8 cellular contexts compared by ENCODE assay signal in genomic region chr2:173149491-173149890, GRCh38.
A peak's percentile ranks its signal among the peaks of the same experiment; 100 is the strongest.
DNase-seq lines count a peak whose midpoint lies in the region; ATAC-seq and TF ChIP-seq lines count a peak whose summit lies in the region.

No MANE protein-coding gene starts in this region.

- DNase-seq in CD8-positive, alpha-beta memory T cell = peak in 4 of 5 donors; percentile 43 to 79 (median 57)
- DNase-seq in GM23248 (no peak), neuronal stem cell (ENCODE audit: low spot score) (no peak), NCI-H510A (lab: John Stamatoyannopoulos, UW) (no peak), MM.1S (no peak)
- DNase-seq in activated CD4-positive, alpha-beta memory T cell treated with anti-CD3 and anti-CD28 coated beads for 36 hours = peak; percentile 82

- H3K27me3 ChIP-seq in CD8-positive, alpha-beta memory T cell (ENCODE audit: insufficient read depth, low read length, poor library complexity, severe bottlenecking) = no peaks in the 10 kb centered on the region
- no peaks in the 10 kb centered on the region for H3K27me3 ChIP-seq in GM23248 (replicated peaks; ENCODE audit: insufficient read depth)
- H3K27me3 ChIP-seq in neuronal stem cell (ENCODE audit: control insufficient read depth in 3 of 3, insufficient read depth in 3 of 3, low read depth in 1 of 3, low read length in 3 of 3) = no peaks in the 10 kb centered on the region
- H3K27me3 ChIP-seq in MM.1S (replicated peaks; ENCODE audit: insufficient read depth, low read length) = no peaks in the 10 kb centered on the region

- ATAC-seq in GM21515 (IDR thresholded peaks at IDR 0.05; ENCODE audit: unreplicated experiment) = no peak
- ATAC-seq in SK-N-SH treated with all-trans-retinoic acid at 6 μM for 48 hours = no peak

- intact Hi-C loops in activated CD4-positive, alpha-beta memory T cell treated with anti-CD3 and anti-CD28 coated beads for 36 hours (cut with micrococcal nuclease) = loop anchor here (1.0 to 5.0 kb wide), 3 partner anchors 47 to 205 kb away; partner anchors contain the start of gene CDCA7

- no peaks in the 10 kb centered on the region for H3K9me3 ChIP-seq in CD8-positive, alpha-beta memory T cell (ENCODE audit: low read length)
- no peaks in the 10 kb centered on the region for H3K9me3 ChIP-seq in GM23248 (ENCODE audit: low read depth)
- no peaks in the 10 kb centered on the region for H3K9me3 ChIP-seq in neuronal stem cell (replicated peaks in 1 of 2; ENCODE audit: control insufficient read depth in 2 of 2, insufficient read depth in 1 of 2, low read depth in 1 of 2, low read length in 2 of 2)
- no peaks in the 10 kb centered on the region for H3K9me3 ChIP-seq in MM.1S (replicated peaks; ENCODE audit: insufficient read depth, low read length)

- WGBS in GM23248 (ENCODE audit: low coverage in 1 of 2, low lambda C conversion rate in 2 of 2, missing lambda C conversion rate in 2 of 2), 2 experiments = 97 to 99% methylated on average over 4 of the region's 4 CpGs
- WGBS in neuronal stem cell (ENCODE audit: extremely low coverage in 2 of 2, insufficient read length in 2 of 2, insufficient replicate concordance in 1 of 2), 2 donors = no CpG with 5 or more reads among the region's 4 CpGs

- no peaks in the 10 kb centered on the region for H3K4me1 ChIP-seq in CD8-positive, alpha-beta memory T cell (ENCODE audit: insufficient read depth, low read length)
- peaks cover 58% of the 10 kb centered on the region for H3K4me1 ChIP-seq in GM23248 (ENCODE audit: insufficient read depth)
- H3K4me1 ChIP-seq in neuronal stem cell (ENCODE audit: control insufficient read depth in 2 of 2, insufficient read depth in 1 of 2, low read depth in 1 of 2, low read length in 2 of 2) = peaks cover 0 to 6% of the 10 kb centered on the region in 2 donors
- H3K4me1 ChIP-seq in MM.1S (ENCODE audit: low read length) = no peaks in the 10 kb centered on the region

- H3K36me3 Mint-ChIP-seq in CD8-positive, alpha-beta memory T cell = no peaks in the 10 kb centered on the region
- no peaks in the 10 kb centered on the region for H3K36me3 Mint-ChIP-seq in activated CD4-positive, alpha-beta memory T cell treated with anti-CD3 and anti-CD28 coated beads for 36 hours

- H3K79me2 ChIP-seq in GM23248 (ENCODE audit: insufficient read depth) (peaks cover 42% of the 10 kb centered on the region), MM.1S (ENCODE audit: low read length) (no peaks in the 10 kb centered on the region)

- H4K91ac ChIP-seq in neuronal stem cell (ENCODE audit: low read depth, low read length, poor library complexity) = no peak overlapping the region

- H3K23ac ChIP-seq in neuronal stem cell (ENCODE audit: low read depth, low read length, poor library complexity) = no peak overlapping the region

- H3F3A ChIP-seq in GM23248 (ENCODE audit: insufficient read depth) (peaks cover 62% of the 10 kb centered on the region), MM.1S (ENCODE audit: insufficient read depth, low read length) (no peaks in the 10 kb centered on the region)

- H3K4me3 ChIP-seq in CD8-positive, alpha-beta memory T cell (ENCODE audit: low read length) = no peak overlapping the region
- H3K4me3 ChIP-seq in GM23248 (no peak overlapping the region), neuronal stem cell (ENCODE audit: low read length in 2 of 2) (no peak overlapping the region), MM.1S (ENCODE audit: low read length) (no peak overlapping the region)

- H3K27ac ChIP-seq in CD8-positive, alpha-beta memory T cell (ENCODE audit: low read depth, low read length) = no peak overlapping the region
- no peak overlapping the region for H3K27ac ChIP-seq in GM23248
- H3K27ac ChIP-seq in neuronal stem cell (replicated peaks; ENCODE audit: low read length) = no peak overlapping the region
- H3K27ac ChIP-seq in MM.1S (ENCODE audit: low read length) = no peak overlapping the region

- H2BK15ac ChIP-seq in neuronal stem cell (ENCODE audit: low read length) = no peak overlapping the region

- peak overlapping the region in 6 of 7 donors; percentile 8 to 67 (median 25) for H3K4me3 Mint-ChIP-seq in CD8-positive, alpha-beta memory T cell
- no peak overlapping the region for H3K4me3 Mint-ChIP-seq in activated CD4-positive, alpha-beta memory T cell treated with anti-CD3 and anti-CD28 coated beads for 36 hours

- H2BK120ac ChIP-seq in neuronal stem cell (ENCODE audit: low read depth, low read length) = no peak overlapping the region

- no peak overlapping the region for H4K8ac ChIP-seq in neuronal stem cell (ENCODE audit: low read depth, low read length)

- H3K4ac ChIP-seq in neuronal stem cell (ENCODE audit: low read length) = no peak overlapping the region

- H3K14ac ChIP-seq in neuronal stem cell (ENCODE audit: low read length) = no peak overlapping the region

- H3K4me1 Mint-ChIP-seq in CD8-positive, alpha-beta memory T cell = peaks cover 19 to 39% (median 37%) of the 10 kb centered on the region in 3 donors
- H3K4me1 Mint-ChIP-seq in activated CD4-positive, alpha-beta memory T cell treated with anti-CD3 and anti-CD28 coated beads for 36 hours (ENCODE audit: low read depth) = peaks cover 37% of the 10 kb centered on the region

- H2AFZ ChIP-seq in GM23248 (no peak overlapping the region), neuronal stem cell (ENCODE audit: low read length) (no peak overlapping the region), MM.1S (ENCODE audit: low read length) (no peak overlapping the region)

- no peaks in the 10 kb centered on the region for H3K36me3 ChIP-seq in CD8-positive, alpha-beta memory T cell (ENCODE audit: insufficient read depth, low read length)
- H3K36me3 ChIP-seq in GM23248 (ENCODE audit: low read depth) (no peaks in the 10 kb centered on the region), neuronal stem cell (replicated peaks in 1 of 2; ENCODE audit: control insufficient read depth in 2 of 2, insufficient read depth in 2 of 2, low read length in 2 of 2) (no peaks in the 10 kb centered on the region), MM.1S (replicated peaks; ENCODE audit: insufficient read depth, low read length) (no peaks in the 10 kb centered on the region)

- no peak overlapping the region for H3K18ac ChIP-seq in neuronal stem cell (ENCODE audit: low read length)

- no peak overlapping the region for H2BK5ac ChIP-seq in neuronal stem cell (ENCODE audit: low read length)

- H3K27ac Mint-ChIP-seq in CD8-positive, alpha-beta memory T cell = peak overlapping the region; percentile 61 to 97 (median 86)
- peak overlapping the region; percentile 59 for H3K27ac Mint-ChIP-seq in activated CD4-positive, alpha-beta memory T cell treated with anti-CD3 and anti-CD28 coated beads for 36 hours

- no peaks in the 10 kb centered on the region for H3K9me3 Mint-ChIP-seq in CD8-positive, alpha-beta memory T cell
- H3K9me3 Mint-ChIP-seq in activated CD4-positive, alpha-beta memory T cell treated with anti-CD3 and anti-CD28 coated beads for 36 hours = no peaks in the 10 kb centered on the region

- H3K9ac ChIP-seq in GM23248 (no peak overlapping the region), neuronal stem cell (ENCODE audit: low read depth, low read length, poor library complexity) (peak overlapping the region; percentile 32), MM.1S (ENCODE audit: low read length) (no peak overlapping the region)

- H3K4me2 ChIP-seq in GM23248 (ENCODE audit: unreplicated experiment) = peak overlapping the region; percentile 38
- H3K4me2 ChIP-seq in neuronal stem cell (ENCODE audit: insufficient read depth, low read length, poor library complexity, severe bottlenecking) = no peak overlapping the region
- no peak overlapping the region for H3K4me2 ChIP-seq in MM.1S (ENCODE audit: low read depth, low read length)

- H3K9me2 ChIP-seq in GM23248 (ENCODE audit: insufficient read depth) (no peaks in the 10 kb centered on the region), MM.1S (replicated peaks; ENCODE audit: insufficient read depth, low read length) (no peaks in the 10 kb centered on the region)

- H3K79me1 ChIP-seq in neuronal stem cell (ENCODE audit: low read depth, low read length) = no peaks in the 10 kb centered on the region

- H3K27me3 Mint-ChIP-seq in CD8-positive, alpha-beta memory T cell = no peaks in the 10 kb centered on the region
- H3K27me3 Mint-ChIP-seq in activated CD4-positive, alpha-beta memory T cell treated with anti-CD3 and anti-CD28 coated beads for 36 hours = peaks cover 9% of the 10 kb centered on the region

- no peak overlapping the region for H2BK12ac ChIP-seq in neuronal stem cell (ENCODE audit: low read length)

- POLR2A ChIA-PET in CD8-positive, alpha-beta memory T cell (lab: Charles Lee) = no interaction called here
- POLR2A ChIA-PET in activated CD4-positive, alpha-beta memory T cell treated with anti-CD3 and anti-CD28 coated beads for 36 hours (lab: Charles Lee) = no interaction called here

- no peak overlapping the region for H2AK5ac ChIP-seq in neuronal stem cell (ENCODE audit: low read depth, low read length)

- no peaks in the 10 kb centered on the region for H4K20me1 ChIP-seq in GM23248 (ENCODE audit: insufficient read depth)
- H4K20me1 ChIP-seq in MM.1S (ENCODE audit: insufficient read depth, low read length) = no peaks in the 10 kb centered on the region

- CTCF ChIA-PET in CD8-positive, alpha-beta memory T cell (lab: Charles Lee) = no interaction called here
- CTCF ChIA-PET in activated CD4-positive, alpha-beta memory T cell treated with anti-CD3 and anti-CD28 coated beads for 36 hours (lab: Charles Lee) = interaction anchor here (1.4 to 2.3 kb wide), 2 partner anchors 61 to 122 kb away, joined by 3 to 7 read pairs; no protein-coding TSS in a partner anchor

- no peak for TF ChIP-seq CTCF in MM.1S (IDR thresholded peaks at IDR 0.05; ENCODE audit: low read length)

- in situ Hi-C loops in GM23248 (cut with MboI) = no loop called here

TF ChIP-seq in SK-N-SH treated with all-trans-retinoic acid at 6 μM for 48 hours, 23 proteins besides CTCF, POLR2A, EP300 and RAD21 (continues in another document):
- TF ChIP-seq SNAI2 (CRISPR knock-in tag; IDR thresholded peaks at IDR 0.05) (no peak), BACH2 (CRISPR knock-in tag; IDR thresholded peaks at IDR 0.05; ENCODE audit: borderline replicate concordance) (no peak), POU6F1 (CRISPR knock-in tag; IDR thresholded peaks at IDR 0.05; ENCODE audit: borderline replicate concordance, low read depth) (no peak), ZFP30 (CRISPR knock-in tag; IDR thresholded peaks at IDR 0.05) (no peak), ZNF565 (CRISPR knock-in tag; conservative IDR thresholded peaks at IDR 0.05; ENCODE audit: low read depth) (no peak)

Comparison
In these comparisons a context has a peak if more than half of its experiments do, and no peak if none do; other contexts are left out.
1. DNase-seq: peak in CD8-positive, alpha-beta memory T cell (4 of 5) and activated CD4-positive, alpha-beta memory T cell treated with anti-CD3 and anti-CD28 coated beads for 36 hours (single experiment); none in GM23248 (single experiment), neuronal stem cell (single experiment), NCI-H510A (single experiment) and MM.1S (single experiment).